ENCODE assay signal across 27 cellular contexts in the genomic region with DNA sequence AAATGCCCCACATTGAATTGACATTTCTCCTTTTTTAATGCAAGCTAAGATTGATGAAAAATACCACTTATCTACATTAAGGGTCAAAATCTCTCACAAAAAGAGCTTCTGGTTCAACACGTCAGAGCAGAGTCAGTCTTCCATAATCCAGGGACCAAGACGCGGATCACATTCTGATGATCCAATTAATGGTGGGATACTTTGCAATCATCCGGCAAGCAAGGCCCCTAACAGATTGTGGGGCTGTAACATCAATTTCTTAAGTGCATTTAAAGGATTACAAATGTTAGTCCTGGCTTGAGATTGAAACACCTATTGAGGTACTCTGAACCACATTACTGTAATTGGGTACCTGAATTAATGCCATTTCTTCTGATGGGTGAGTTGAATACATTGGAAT.
"Had no signal": no experiment of that assay in that cellular context is flagged by ENCODE, and none has a peak within 500 bp of the region (broad histone marks: within the 10 kb centered on the region; RNA-seq: fewer than 3 reads in every experiment).

No MANE protein-coding gene starts in this region.

- H3K27ac ChIP-seq: neural progenitor cell, ovary, parathyroid adenoma, psoas muscle, right lobe of liver, sigmoid colon, stomach, thoracic aorta, thyroid gland, tibial nerve, upper lobe of left lung, vagina had no signal

- H3K27me3 Mint-ChIP-seq: stimulated activated naive B cell treated with anti-CD40 and anti-IgM and Interleukin-4, amounts not matched to agents 10 μg/mL and 1 μg/mL and 100 μg/mL, for 72 hours; stimulated activated naive CD8-positive, alpha-beta T cell treated with anti-CD3 and anti-CD28 coated beads, Interleukin-15, Interleukin-2, amounts not matched to agents 100 ng/mL and 50 ng/mL, for 24 hours had no signal

- H3K4me3 ChIP-seq: neural progenitor cell, ovary, psoas muscle, right lobe of liver, sigmoid colon, stomach, thoracic aorta, thyroid gland, tibial nerve, upper lobe of left lung, vagina had no signal

- ATAC-seq: psoas muscle; right cardiac atrium; right lobe of liver; stimulated activated effector memory CD8-positive, alpha-beta T cell treated with anti-CD3 and anti-CD28 coated beads, Interleukin-12 subunit alpha, Interleukin-12 subunit beta, amount 100 ng/mL, for 72 hours; stimulated activated naive B cell treated with anti-CD40 and anti-IgM and Interleukin-4, amounts not matched to agents 10 μg/mL and 1 μg/mL and 100 μg/mL, for 72 hours had no signal

- H3K4me1 Mint-ChIP-seq: nephron; neural progenitor cell; stimulated activated effector memory CD8-positive, alpha-beta T cell treated with anti-CD3 and anti-CD28 coated beads, Interleukin-12 subunit alpha, Interleukin-12 subunit beta, amount 100 ng/mL, for 72 hours; stimulated activated naive B cell treated with anti-CD40 and anti-IgM and Interleukin-4, amounts not matched to agents 10 μg/mL and 1 μg/mL and 100 μg/mL, for 72 hours had no signal

- H3K4me3 Mint-ChIP-seq: nephron; neural progenitor cell; stimulated activated effector memory CD8-positive, alpha-beta T cell treated with anti-CD3 and anti-CD28 coated beads, Interleukin-12 subunit alpha, Interleukin-12 subunit beta, amount 100 ng/mL, for 72 hours; stimulated activated naive B cell treated with anti-CD40 and anti-IgM and Interleukin-4, amounts not matched to agents 10 μg/mL and 1 μg/mL and 100 μg/mL, for 72 hours; stimulated activated naive CD8-positive, alpha-beta T cell treated with anti-CD3 and anti-CD28 coated beads, Interleukin-15, Interleukin-2, amounts not matched to agents 100 ng/mL and 50 ng/mL, for 24 hours had no signal

- DNase-seq: occipital lobe; ovary; posterior cingulate gyrus; psoas muscle; right cardiac atrium; right lobe of liver; sigmoid colon; small intestine; stimulated activated CD4-positive, alpha-beta T cell treated with anti-CD3 and anti-CD28 coated beads, Interleukin-15, amount 100 ng/mL, for 24 hours; stimulated activated CD4-positive, alpha-beta T cell treated with anti-CD3 and anti-CD28 coated beads, Interleukin-2, amount 100 ng/mL, for 24 hours; stimulated activated CD4-positive, alpha-beta T cell treated with anti-CD3 and anti-CD28 coated beads, Interleukin-2, amount 100 ng/mL, for 48 hours; stimulated activated CD4-positive, alpha-beta T cell treated with anti-CD3 and anti-CD28 coated beads, Interleukin-4, amount 100 ng/mL, for 24 hours; stimulated activated naive B cell treated with anti-CD40 and anti-IgM and Interleukin-4, amounts not matched to agents 10 μg/mL and 1 μg/mL and 100 μg/mL, for 72 hours; stimulated activated naive CD4-positive, alpha-beta T cell treated with Interleukin-2 at 50 U/mL for 16 hours; stomach; thyroid gland; trophoblast cell; upper lobe of left lung had no signal

- H3K27me3 ChIP-seq: neural progenitor cell, ovary, right lobe of liver, sigmoid colon, stomach, thyroid gland, tibial nerve, upper lobe of left lung, vagina had no signal

- H3K36me3 Mint-ChIP-seq: neural progenitor cell; stimulated activated effector memory CD8-positive, alpha-beta T cell treated with anti-CD3 and anti-CD28 coated beads, Interleukin-12 subunit alpha, Interleukin-12 subunit beta, amount 100 ng/mL, for 72 hours; stimulated activated naive B cell treated with anti-CD40 and anti-IgM and Interleukin-4, amounts not matched to agents 10 μg/mL and 1 μg/mL and 100 μg/mL, for 72 hours had no signal

- H3K9me3 ChIP-seq: ovary, psoas muscle, right lobe of liver, sigmoid colon, stomach, thoracic aorta, thyroid gland, tibial nerve, upper lobe of left lung, vagina had no signal

- H3K27ac Mint-ChIP-seq: nephron; neural progenitor cell; progenitor cell of endocrine pancreas; stimulated activated effector memory CD8-positive, alpha-beta T cell treated with anti-CD3 and anti-CD28 coated beads, Interleukin-12 subunit alpha, Interleukin-12 subunit beta, amount 100 ng/mL, for 72 hours; stimulated activated naive B cell treated with anti-CD40 and anti-IgM and Interleukin-4, amounts not matched to agents 10 μg/mL and 1 μg/mL and 100 μg/mL, for 72 hours; stimulated activated naive CD8-positive, alpha-beta T cell treated with anti-CD3 and anti-CD28 coated beads, Interleukin-15, Interleukin-2, amounts not matched to agents 100 ng/mL and 50 ng/mL, for 24 hours had no signal

- H3K36me3 ChIP-seq: neural progenitor cell, ovary, right lobe of liver, sigmoid colon, stomach, thoracic aorta, thyroid gland, tibial nerve, upper lobe of left lung, vagina had no signal
